In the genomic region with DNA sequence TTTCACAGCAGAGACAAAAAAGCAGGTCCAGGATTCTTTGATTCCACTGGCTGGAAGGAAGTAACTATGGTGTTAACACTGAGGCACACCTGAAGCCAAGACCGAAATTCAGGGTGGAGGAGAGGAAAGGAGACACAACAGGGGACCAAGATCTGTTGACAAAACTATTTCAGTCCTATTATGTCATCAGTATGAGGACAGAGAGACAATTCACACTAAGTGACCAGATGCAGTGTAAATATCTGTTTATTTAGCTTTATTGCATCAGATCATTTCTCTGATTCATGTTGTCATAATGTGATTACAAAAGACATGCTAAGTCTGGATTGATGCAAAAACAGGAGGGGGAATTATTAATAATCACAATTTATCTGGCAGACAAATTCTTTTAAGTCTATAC, we compare ENCODE assay signal across 19 cellular contexts.
A peak's percentile ranks its signal among the peaks of the same experiment; 100 is the strongest.
DNase-seq lines count a peak whose midpoint lies in the region; ATAC-seq and TF ChIP-seq lines count a peak whose summit lies in the region.
"Had no signal": no experiment of that assay in that cellular context is flagged by ENCODE, and none has a peak within 500 bp of the region (broad histone marks: within the 10 kb centered on the region; RNA-seq: fewer than 3 reads in every experiment).

No MANE protein-coding gene starts in this region.

- H3K27ac ChIP-seq in HCT116 (ENCODE audit: low read depth, low read length), result no peak overlapping the region
- peak overlapping the region; percentile 84 for H3K27ac ChIP-seq in epithelial cell of prostate
- H3K27ac ChIP-seq in psoas muscle, result peak overlapping the region; percentile 27
- H3K27ac ChIP-seq: SJSA1, upper lobe of left lung had no signal

- WGBS in psoas muscle, 3 donors, result 59 to 81% (median 63%) methylated on average over 1 of the region's 1 CpG

- H3K4me3 Mint-ChIP-seq in activated T-helper 1 cell treated with anti-CD3 and anti-CD28 coated beads, Interleukin-12 subunit alpha, Interleukin-12 subunit beta, Interleukin-2, Interleukin-4 antibody, amounts not matched to agents 30 ng/mL and 10 ng/mL and 1 ng/mL, durations not matched to agents 14 hours and 24 hours and 36 hours, result no peak overlapping the region
- H3K4me3 Mint-ChIP-seq in activated CD4-positive, alpha-beta T cell treated with anti-CD3 and anti-CD28 coated beads, Interleukin-2, amount 10 ng/mL, durations not matched to agents 24 days and 14 days, result no peak overlapping the region
- H3K4me3 Mint-ChIP-seq: T-helper 17 cell had no signal

- H3K4me1 Mint-ChIP-seq in activated T-helper 1 cell treated with anti-CD3 and anti-CD28 coated beads, Interleukin-12 subunit alpha, Interleukin-12 subunit beta, Interleukin-2, Interleukin-4 antibody, amounts not matched to agents 30 ng/mL and 10 ng/mL and 1 ng/mL, durations not matched to agents 14 hours and 24 hours and 36 hours (ENCODE audit: low read depth), result no peaks in the 10 kb centered on the region
- no peaks in the 10 kb centered on the region for H3K4me1 Mint-ChIP-seq in activated CD4-positive, alpha-beta T cell treated with anti-CD3 and anti-CD28 coated beads, Interleukin-2, amount 10 ng/mL, durations not matched to agents 24 days and 14 days

- RAD21 ChIA-PET in HCT116 (lab: Charles Lee; ENCODE audit: low non-redundant PET in 1 of 2, low total read pairs in 2 of 2, uncharacterized antibody in 2 of 2, unreplicated experiment in 2 of 2), result no interaction called here

- ATAC-seq in HCT116 (no peak), psoas muscle (peak; percentile 58 to 76 (median 66))
- ATAC-seq: right cardiac atrium; stimulated activated naive CD8-positive, alpha-beta T cell treated with anti-CD3 and anti-CD28 coated beads, Interleukin-15, Interleukin-2, amounts not matched to agents 100 U/mL and 50 U/mL, for 24 hours; T-helper 17 cell had no signal

- CTCF ChIA-PET in HCT116 (lab: Charles Lee), result no interaction called here

- no peak overlapping the region for H3K4me3 ChIP-seq in HCT116 (replicated peaks in 1 of 2; ENCODE audit: low read depth in 1 of 2, low read length in 2 of 2)
- H3K4me3 ChIP-seq in psoas muscle, result no peak overlapping the region
- H3K4me3 ChIP-seq: lung, SJSA1, upper lobe of left lung had no signal

- DNase-seq in HCT116 (ENCODE audit: low read depth, low spot score) (no peak), NCI-H774 (lab: John Stamatoyannopoulos, UW) (peak; percentile 78), epithelial cell of prostate (ENCODE audit: low read depth, low spot score) (no peak), psoas muscle (no peak)
- no peak for DNase-seq in stimulated activated CD4-positive, alpha-beta T cell treated with anti-CD3 and anti-CD28 coated beads, Interleukin-4, amount 100 ng/mL, for 4 hours
- no peak for DNase-seq in activated T-helper 1 cell treated with anti-CD3 and anti-CD28 coated beads, Interleukin-12 subunit alpha, Interleukin-12 subunit beta, Interleukin-2, Interleukin-4 antibody, amounts not matched to agents 30 ng/mL and 10 ng/mL and 1 ng/mL, durations not matched to agents 14 hours and 24 hours and 36 hours (ENCODE audit: low spot score)
- DNase-seq in activated CD4-positive, alpha-beta T cell treated with anti-CD3 and anti-CD28 coated beads, Interleukin-2, amount 10 ng/mL, durations not matched to agents 24 days and 14 days, result no peak
- DNase-seq: activated CD4-positive, alpha-beta T cell treated with anti-CD3 and anti-CD28 coated beads, Interleukin-2, amount 50 U/mL, for 4 hours; activated naive CD4-positive, alpha-beta T cell; activated T-cell treated with anti-CD3 and anti-CD28 coated beads for 4 hours; BE2C; central memory CD4-positive, alpha-beta T cell; NCI-H2227 treated with DMSO at 0.1 percent for 48 hours; right cardiac atrium; stimulated activated naive CD8-positive, alpha-beta T cell treated with anti-CD3 and anti-CD28 coated beads, Interleukin-15, Interleukin-2, amounts not matched to agents 100 U/mL and 50 U/mL, for 24 hours; T-helper 17 cell; upper lobe of left lung had no signal

- no peak for TF ChIP-seq CTCF in HCT116 (IDR thresholded peaks at IDR 0.05 in 2 of 3, conservative IDR thresholded peaks at IDR 0.05 in 1 of 3; ENCODE audit: borderline replicate concordance in 1 of 3, insufficient read depth in 1 of 3, low read depth in 2 of 3, low read length in 2 of 3)
- no peak for TF ChIP-seq CTCF in psoas muscle (IDR thresholded peaks at IDR 0.05)

- H3K36me3 Mint-ChIP-seq in activated T-helper 1 cell treated with anti-CD3 and anti-CD28 coated beads, Interleukin-12 subunit alpha, Interleukin-12 subunit beta, Interleukin-2, Interleukin-4 antibody, amounts not matched to agents 30 ng/mL and 10 ng/mL and 1 ng/mL, durations not matched to agents 14 hours and 24 hours and 36 hours (ENCODE audit: low read depth), result no peaks in the 10 kb centered on the region
- H3K36me3 Mint-ChIP-seq in activated CD4-positive, alpha-beta T cell treated with anti-CD3 and anti-CD28 coated beads, Interleukin-2, amount 10 ng/mL, durations not matched to agents 24 days and 14 days (ENCODE audit: low read depth), result no peaks in the 10 kb centered on the region

- H3K4me1 ChIP-seq in HCT116 (ENCODE audit: control insufficient read depth in 1 of 2, insufficient read depth in 2 of 2, low read length in 2 of 2) (no peaks in the 10 kb centered on the region), psoas muscle (peaks cover 28% of the 10 kb centered on the region)

- no peaks in the 10 kb centered on the region for H3K36me3 ChIP-seq in HCT116 (ENCODE audit: control insufficient read depth in 1 of 2, insufficient read depth in 2 of 2, low read length in 2 of 2)
- peaks cover 0 to 12% of the 10 kb centered on the region in 2 donors for H3K36me3 ChIP-seq in psoas muscle (ENCODE audit: insufficient read depth in 1 of 2, low read depth in 1 of 2)
- H3K36me3 ChIP-seq: BE2C, SJSA1 had no signal

- H3K9me2 ChIP-seq in HCT116 (ENCODE audit: insufficient read depth), result no peaks in the 10 kb centered on the region

- TF ChIP-seq POLR2A in HCT116 (IDR thresholded peaks at IDR 0.05; ENCODE audit: borderline replicate concordance, extremely low read depth, insufficient read depth, insufficient read length), result no peak

- POLR2A ChIA-PET in HCT116 (lab: Charles Lee), result interaction anchor here (1.1 kb wide), 1 partner anchor 33 kb away, joined by 3 read pairs; no protein-coding TSS in a partner anchor

- no peak overlapping the region for H3K27ac Mint-ChIP-seq in activated T-helper 1 cell treated with anti-CD3 and anti-CD28 coated beads, Interleukin-12 subunit alpha, Interleukin-12 subunit beta, Interleukin-2, Interleukin-4 antibody, amounts not matched to agents 30 ng/mL and 10 ng/mL and 1 ng/mL, durations not matched to agents 14 hours and 24 hours and 36 hours
- no peak overlapping the region for H3K27ac Mint-ChIP-seq in activated CD4-positive, alpha-beta T cell treated with anti-CD3 and anti-CD28 coated beads, Interleukin-2, amount 10 ng/mL, durations not matched to agents 24 days and 14 days
- H3K27ac Mint-ChIP-seq: T-helper 17 cell had no signal

- no peak overlapping the region for H3K4me2 ChIP-seq in HCT116 (ENCODE audit: low read length)

- H4K20me1 ChIP-seq in HCT116 (ENCODE audit: insufficient read depth), result no peaks in the 10 kb centered on the region

- TF ChIP-seq RAD21 in HCT116 (IDR thresholded peaks at IDR 0.05; ENCODE audit: low read depth), result no peak

- H2AFZ ChIP-seq in HCT116 (ENCODE audit: low read depth, low read length, poor library complexity, severe bottlenecking), result no peak overlapping the region

- H3K9me3 ChIP-seq in HCT116 (ENCODE audit: control insufficient read depth in 1 of 2, insufficient read depth in 1 of 2, low read depth in 1 of 2, low read length in 2 of 2), result no peaks in the 10 kb centered on the region
- H3K9me3 ChIP-seq in psoas muscle, result no peaks in the 10 kb centered on the region
- H3K9me3 ChIP-seq: BE2C, SJSA1, upper lobe of left lung had no signal

- H3K79me2 ChIP-seq in HCT116 (ENCODE audit: insufficient read depth, low read length), result 0 out of 2 replicates have a peak, but pooled peaks cover 2% of the 10 kb centered on the region

- intact Hi-C loops in HCT116 (cut with micrococcal nuclease), result no loop called here
- intact Hi-C loops in psoas muscle (cut with DNase I), result no loop called here
- intact Hi-C loops in activated T-helper 1 cell treated with anti-CD3 and anti-CD28 coated beads, Interleukin-12 subunit alpha, Interleukin-12 subunit beta, Interleukin-2, Interleukin-4 antibody, amounts not matched to agents 30 ng/mL and 10 ng/mL and 1 ng/mL, durations not matched to agents 14 hours and 24 hours and 36 hours (cut with micrococcal nuclease), result no loop called here
- intact Hi-C loops in activated CD4-positive, alpha-beta T cell treated with anti-CD3 and anti-CD28 coated beads, Interleukin-2, amount 10 ng/mL, durations not matched to agents 24 days and 14 days (cut with micrococcal nuclease), result no loop called here

- no TSS peak for BruUV-seq in HCT116 (replicated peaks; lab: Mats Ljungman, UMichigan)

- H3K27me3 Mint-ChIP-seq in activated T-helper 1 cell treated with anti-CD3 and anti-CD28 coated beads, Interleukin-12 subunit alpha, Interleukin-12 subunit beta, Interleukin-2, Interleukin-4 antibody, amounts not matched to agents 30 ng/mL and 10 ng/mL and 1 ng/mL, durations not matched to agents 14 hours and 24 hours and 36 hours (ENCODE audit: insufficient read depth), result peaks cover 20% of the 10 kb centered on the region
- H3K27me3 Mint-ChIP-seq in activated CD4-positive, alpha-beta T cell treated with anti-CD3 and anti-CD28 coated beads, Interleukin-2, amount 10 ng/mL, durations not matched to agents 24 days and 14 days, result peaks cover 16% of the 10 kb centered on the region

- H3K9ac ChIP-seq in HCT116 (ENCODE audit: low read length), result no peak overlapping the region

- no peaks in the 10 kb centered on the region for H3K9me3 Mint-ChIP-seq in activated T-helper 1 cell treated with anti-CD3 and anti-CD28 coated beads, Interleukin-12 subunit alpha, Interleukin-12 subunit beta, Interleukin-2, Interleukin-4 antibody, amounts not matched to agents 30 ng/mL and 10 ng/mL and 1 ng/mL, durations not matched to agents 14 hours and 24 hours and 36 hours
- no peaks in the 10 kb centered on the region for H3K9me3 Mint-ChIP-seq in activated CD4-positive, alpha-beta T cell treated with anti-CD3 and anti-CD28 coated beads, Interleukin-2, amount 10 ng/mL, durations not matched to agents 24 days and 14 days

- H3K27me3 ChIP-seq in HCT116 (ENCODE audit: insufficient read depth, low read length) (no peaks in the 10 kb centered on the region), psoas muscle (ENCODE audit: insufficient read depth in 3 of 3, low read length in 2 of 3) (no peaks in the 10 kb centered on the region)
- H3K27me3 ChIP-seq: BE2C, SJSA1, upper lobe of left lung had no signal

TF ChIP-seq in HCT116, 20 proteins besides CTCF, POLR2A, EP300 and RAD21:
- TF ChIP-seq, protein P1, sequence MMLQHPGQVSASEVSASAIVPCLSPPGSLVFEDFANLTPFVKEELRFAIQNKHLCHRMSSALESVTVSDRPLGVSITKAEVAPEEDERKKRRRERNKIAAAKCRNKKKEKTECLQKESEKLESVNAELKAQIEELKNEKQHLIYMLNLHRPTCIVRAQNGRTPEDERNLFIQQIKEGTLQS (IDR thresholded peaks at IDR 0.05), result no peak
- TF ChIP-seq CEBPB (IDR thresholded peaks at IDR 0.05; ENCODE audit: low read depth), result peak; percentile 59
